In the genomic region with DNA sequence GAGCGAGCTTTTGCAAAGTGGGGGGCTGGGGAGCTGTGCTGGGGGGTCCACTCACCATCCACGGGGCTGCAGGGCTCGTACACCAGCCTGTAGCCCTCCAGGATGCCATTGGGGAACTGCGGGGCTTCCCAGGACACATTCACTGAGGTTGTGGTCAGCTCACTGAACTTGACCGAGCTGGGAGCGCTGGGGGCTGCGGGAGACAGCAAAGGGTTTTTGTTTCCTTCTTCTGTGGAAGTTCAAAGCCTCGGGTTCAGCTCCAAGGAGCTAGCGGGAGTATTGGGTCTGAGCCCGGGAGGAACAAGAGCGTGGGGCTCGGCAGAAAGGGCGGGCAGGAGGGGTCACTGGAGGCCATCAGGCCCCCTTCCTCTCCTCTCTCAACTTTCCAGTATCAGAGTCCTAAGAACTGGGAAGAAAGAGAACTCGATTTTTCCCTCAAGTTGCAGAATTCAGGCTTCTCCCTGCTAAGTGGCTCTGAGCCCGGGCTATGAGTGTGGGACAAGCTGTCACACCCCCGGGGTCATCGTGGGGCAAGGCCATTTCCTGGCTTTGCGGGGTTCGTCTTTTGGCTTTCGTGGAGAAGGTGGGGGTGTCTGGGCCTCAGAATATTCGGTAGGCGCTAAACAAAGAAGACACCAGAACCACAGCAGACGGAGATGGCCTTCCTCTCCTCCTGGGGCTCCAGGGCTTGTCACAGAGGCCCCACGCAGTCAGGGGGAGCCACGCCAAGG, we compare ENCODE assay signal across 1 cellular context.
TF ChIP-seq lines count a peak whose summit lies in the region.

No MANE protein-coding gene starts in this region.

TF ChIP-seq in IMR-90, 13 proteins besides CTCF, POLR2A, EP300 and RAD21:
- TF ChIP-seq MAFK (IDR thresholded peaks at IDR 0.05; ENCODE audit: low read depth, low read length), result no peak
- TF ChIP-seq NFE2L2 (IDR thresholded peaks at IDR 0.05; ENCODE audit: low read depth, low read length), result no peak
- TF ChIP-seq, protein P1, sequence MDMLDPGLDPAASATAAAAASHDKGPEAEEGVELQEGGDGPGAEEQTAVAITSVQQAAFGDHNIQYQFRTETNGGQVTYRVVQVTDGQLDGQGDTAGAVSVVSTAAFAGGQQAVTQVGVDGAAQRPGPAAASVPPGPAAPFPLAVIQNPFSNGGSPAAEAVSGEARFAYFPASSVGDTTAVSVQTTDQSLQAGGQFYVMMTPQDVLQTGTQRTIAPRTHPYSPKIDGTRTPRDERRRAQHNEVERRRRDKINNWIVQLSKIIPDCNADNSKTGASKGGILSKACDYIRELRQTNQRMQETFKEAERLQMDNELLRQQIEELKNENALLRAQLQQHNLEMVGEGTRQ (IDR thresholded peaks at IDR 0.05; ENCODE audit: low read depth, low read length), result no peak
- TF ChIP-seq RFX5 (IDR thresholded peaks at IDR 0.05; ENCODE audit: low read depth, low read length), result no peak
- no peak for TF ChIP-seq FOS (IDR thresholded peaks at IDR 0.05; ENCODE audit: low read depth, low read length)
- no peak for TF ChIP-seq CHD1 (IDR thresholded peaks at IDR 0.05; ENCODE audit: low read depth, low read length)
- TF ChIP-seq CEBPB (IDR thresholded peaks at IDR 0.05; ENCODE audit: low read depth, low read length), result no peak
- TF ChIP-seq, protein P2, sequence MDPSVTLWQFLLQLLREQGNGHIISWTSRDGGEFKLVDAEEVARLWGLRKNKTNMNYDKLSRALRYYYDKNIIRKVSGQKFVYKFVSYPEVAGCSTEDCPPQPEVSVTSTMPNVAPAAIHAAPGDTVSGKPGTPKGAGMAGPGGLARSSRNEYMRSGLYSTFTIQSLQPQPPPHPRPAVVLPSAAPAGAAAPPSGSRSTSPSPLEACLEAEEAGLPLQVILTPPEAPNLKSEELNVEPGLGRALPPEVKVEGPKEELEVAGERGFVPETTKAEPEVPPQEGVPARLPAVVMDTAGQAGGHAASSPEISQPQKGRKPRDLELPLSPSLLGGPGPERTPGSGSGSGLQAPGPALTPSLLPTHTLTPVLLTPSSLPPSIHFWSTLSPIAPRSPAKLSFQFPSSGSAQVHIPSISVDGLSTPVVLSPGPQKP (IDR thresholded peaks at IDR 0.05; ENCODE audit: borderline replicate concordance, low read depth, low read length), result no peak
- no peak for TF ChIP-seq MAZ (IDR thresholded peaks at IDR 0.05; ENCODE audit: borderline replicate concordance, low read depth, low read length)
- TF ChIP-seq MXI1 (IDR thresholded peaks at IDR 0.05; ENCODE audit: borderline replicate concordance, low read depth, low read length), result no peak
- TF ChIP-seq BHLHE40 (IDR thresholded peaks at IDR 0.05; ENCODE audit: low read depth, low read length), result no peak
- no peak for TF ChIP-seq SMC3 (IDR thresholded peaks at IDR 0.05; ENCODE audit: low read depth, low read length)
